8 cellular contexts compared by ENCODE assay signal in the genomic region with DNA sequence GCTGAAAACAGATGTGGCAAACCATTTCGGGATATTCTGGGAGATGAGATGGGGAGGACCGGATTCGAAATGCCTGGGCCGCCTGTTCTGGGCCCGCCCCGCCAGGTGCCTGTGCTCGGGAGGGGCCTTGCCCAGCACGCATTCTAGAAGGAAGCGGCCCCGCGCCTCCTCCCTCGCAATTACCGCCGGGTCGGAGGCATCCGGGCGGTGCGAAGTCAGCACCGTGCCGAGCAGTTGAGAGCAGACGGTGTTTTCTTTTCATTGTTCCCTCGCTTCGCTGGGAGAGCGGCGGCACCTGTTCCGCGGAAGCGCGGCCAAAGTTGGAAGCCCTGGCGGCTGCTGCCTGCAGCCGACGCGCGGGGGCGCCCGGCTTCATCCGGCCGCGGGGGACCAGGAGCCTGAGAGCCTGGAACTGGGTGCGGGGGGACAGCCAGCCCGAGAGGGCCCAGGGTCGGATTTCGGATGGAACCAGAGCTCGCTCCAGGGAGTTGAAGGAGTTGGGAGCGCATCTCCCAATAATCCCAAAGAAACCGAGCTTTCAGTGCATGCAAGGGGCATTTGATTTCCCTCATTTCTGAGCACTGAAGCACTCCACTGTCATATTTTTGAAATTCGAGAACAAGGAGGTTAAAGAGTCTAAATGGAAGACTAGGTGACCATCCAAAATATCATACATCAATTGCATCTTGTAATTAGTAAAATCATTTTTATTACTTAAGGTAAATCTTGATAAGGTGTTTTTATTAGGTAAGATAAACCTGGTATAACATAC.
DNase-seq lines count a peak whose midpoint lies in the region; ATAC-seq and TF ChIP-seq lines count a peak whose summit lies in the region.

No MANE protein-coding gene starts in this region.

- peak; percentile 18 for DNase-seq in ELR (ENCODE audit: low read depth)
- peak; percentile 18 for DNase-seq in M059J (ENCODE audit: low read depth)
- DNase-seq in activated CD8-positive, alpha-beta T cell treated with anti-CD3 and anti-CD28 coated beads for 36 hours = peak; percentile 25
- peak; percentile 11 for DNase-seq in fibroblast of villous mesenchyme (ENCODE audit: low read depth)
- peak; percentile 90 for DNase-seq in neural progenitor cell (ENCODE audit: low spot score)
- DNase-seq in NK-92 (lab: John Stamatoyannopoulos, UW; ENCODE audit: unreplicated experiment) = no peak
- no peak for DNase-seq in stimulated activated naive CD4-positive, alpha-beta T cell treated with Interleukin-2 at 50 U/mL for 16 hours (lab: John Stamatoyannopoulos, UW)

- H3K9ac ChIP-seq in neural progenitor cell = no peak overlapping the region

- ATAC-seq in activated CD8-positive, alpha-beta T cell treated with anti-CD3 and anti-CD28 coated beads for 36 hours = peak; percentile 58
- no peak for ATAC-seq in GM18907 (IDR thresholded peaks at IDR 0.05; ENCODE audit: unreplicated experiment)

- peak; percentile 57 for TF ChIP-seq CTCF in activated CD8-positive, alpha-beta T cell treated with anti-CD3 and anti-CD28 coated beads for 36 hours (IDR thresholded peaks at IDR 0.05)
- TF ChIP-seq CTCF in fibroblast of villous mesenchyme (IDR thresholded peaks at IDR 0.05; ENCODE audit: insufficient read depth, low read depth, low read length) = peak; percentile 63
- TF ChIP-seq CTCF in neural progenitor cell (IDR thresholded peaks at IDR 0.05) = peak; percentile 80

- peaks cover 25% of the 10 kb centered on the region for H3K27me3 Mint-ChIP-seq in activated CD8-positive, alpha-beta T cell treated with anti-CD3 and anti-CD28 coated beads for 36 hours
- peaks cover 11% of the 10 kb centered on the region for H3K27me3 Mint-ChIP-seq in neural progenitor cell (ENCODE audit: insufficient read depth, low read depth)

- no peaks in the 10 kb centered on the region for H3K36me3 Mint-ChIP-seq in activated CD8-positive, alpha-beta T cell treated with anti-CD3 and anti-CD28 coated beads for 36 hours (ENCODE audit: low read depth)
- H3K36me3 Mint-ChIP-seq in neural progenitor cell = no peaks in the 10 kb centered on the region

- H2AFZ ChIP-seq in neural progenitor cell (replicated peaks) = peak overlapping the region; percentile 83

- CTCF ChIA-PET in activated CD8-positive, alpha-beta T cell treated with anti-CD3 and anti-CD28 coated beads for 36 hours (lab: Charles Lee) = interaction anchor here (2.0 kb wide), 1 partner anchor 621 kb away, joined by 5 read pairs; no protein-coding TSS in a partner anchor

- no peak overlapping the region for H3K27ac Mint-ChIP-seq in activated CD8-positive, alpha-beta T cell treated with anti-CD3 and anti-CD28 coated beads for 36 hours
- no peak overlapping the region for H3K27ac Mint-ChIP-seq in neural progenitor cell

- no peaks in the 10 kb centered on the region for H3K9me3 Mint-ChIP-seq in activated CD8-positive, alpha-beta T cell treated with anti-CD3 and anti-CD28 coated beads for 36 hours
- no peaks in the 10 kb centered on the region for H3K9me3 Mint-ChIP-seq in neural progenitor cell

- no peak overlapping the region for H3K4me3 Mint-ChIP-seq in activated CD8-positive, alpha-beta T cell treated with anti-CD3 and anti-CD28 coated beads for 36 hours
- H3K4me3 Mint-ChIP-seq in neural progenitor cell = peak overlapping the region; percentile 17

- H3K4me1 Mint-ChIP-seq in activated CD8-positive, alpha-beta T cell treated with anti-CD3 and anti-CD28 coated beads for 36 hours (ENCODE audit: low read depth) = peaks cover 5% of the 10 kb centered on the region
- H3K4me1 Mint-ChIP-seq in neural progenitor cell = peaks cover 5% of the 10 kb centered on the region

- H3K27ac ChIP-seq in neural progenitor cell = no peak overlapping the region

- H3K27me3 ChIP-seq in neural progenitor cell = peaks cover 23% of the 10 kb centered on the region

- peaks cover 16% of the 10 kb centered on the region for H3F3A ChIP-seq in neural progenitor cell (ENCODE audit: low read depth)

- H3K4me3 ChIP-seq in fibroblast of villous mesenchyme (ENCODE audit: low read depth, low read length) (peak overlapping the region; percentile 19), neural progenitor cell (peak overlapping the region; percentile 34)

- no peaks in the 10 kb centered on the region for H4K20me1 ChIP-seq in neural progenitor cell (ENCODE audit: low read depth)

- H3K36me3 ChIP-seq in neural progenitor cell = no peaks in the 10 kb centered on the region

- POLR2A ChIA-PET in activated CD8-positive, alpha-beta T cell treated with anti-CD3 and anti-CD28 coated beads for 36 hours (lab: Charles Lee) = no interaction called here

- no peaks in the 10 kb centered on the region for H3K9me3 ChIP-seq in neural progenitor cell (ENCODE audit: low read depth)

- H3K79me2 ChIP-seq in neural progenitor cell (ENCODE audit: low read depth) = no peaks in the 10 kb centered on the region

- H3K4me1 ChIP-seq in neural progenitor cell = peaks cover 12% of the 10 kb centered on the region

- H3K4me2 ChIP-seq in neural progenitor cell = peak overlapping the region; percentile 70

- intact Hi-C loops in activated CD8-positive, alpha-beta T cell treated with anti-CD3 and anti-CD28 coated beads for 36 hours (cut with micrococcal nuclease) = no loop called here

Comparison
In these comparisons a context has a peak if more than half of its experiments do, and no peak if none do; other contexts are left out.
1. DNase-seq: peak in ELR (single experiment), M059J (single experiment), activated CD8-positive, alpha-beta T cell treated with anti-CD3 and anti-CD28 coated beads for 36 hours (single experiment), fibroblast of villous mesenchyme (single experiment) and neural progenitor cell (single experiment); none in NK-92 (single experiment) and stimulated activated naive CD4-positive, alpha-beta T cell treated with Interleukin-2 at 50 U/mL for 16 hours (single experiment).
2. Peak in every context shown above with its lines, with median percentiles within 50 percentile points of each other: CTCF ChIP-seq.